In the genomic region with DNA sequence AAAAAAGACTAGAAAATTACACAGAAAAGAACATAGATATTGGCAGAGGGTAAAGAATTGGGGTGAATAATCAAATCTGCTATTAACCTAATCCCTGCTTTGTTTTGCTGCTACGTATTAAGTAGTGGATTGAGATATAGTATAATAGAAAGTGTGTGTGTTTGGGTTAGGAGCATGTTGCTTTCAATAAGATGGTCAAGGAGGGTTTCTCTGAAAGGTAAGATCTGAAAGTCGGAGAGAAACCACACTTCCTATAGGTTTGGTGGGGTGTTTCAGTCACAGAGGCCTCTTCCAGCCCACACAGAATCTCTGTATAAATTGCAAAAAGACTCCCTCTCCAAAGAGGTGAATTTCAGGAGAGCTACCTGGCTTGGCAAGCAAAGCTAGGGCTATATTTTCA, we compare ENCODE assay signal across 17 cellular contexts.
DNase-seq lines count a peak whose midpoint lies in the region; ATAC-seq and TF ChIP-seq lines count a peak whose summit lies in the region.
"Had no signal": no experiment of that assay in that cellular context is flagged by ENCODE, and none has a peak within 500 bp of the region (broad histone marks: within the 10 kb centered on the region; RNA-seq: fewer than 3 reads in every experiment).

No MANE protein-coding gene starts in this region.

- no peaks in the 10 kb centered on the region for H3K27me3 ChIP-seq in spleen (replicated peaks in 1 of 7)
- H3K27me3 ChIP-seq: BLaER1 treated with 17β-estradiol and CSF1 and Interleukin-3, amounts not matched to agents 10 nM and 100 nM had no signal

- no peaks in the 10 kb centered on the region for H3K36me3 ChIP-seq in spleen
- H3K36me3 ChIP-seq: BLaER1 treated with 17β-estradiol and CSF1 and Interleukin-3, amounts not matched to agents 10 nM and 100 nM had no signal

- POLR2A ChIA-PET in activated CD8-positive, alpha-beta T cell treated with anti-CD3 and anti-CD28 coated beads, Interleukin-2, amount 10 ng/mL, durations not matched to agents 7 days and 5 days (lab: Charles Lee), result no interaction called here
- POLR2A ChIA-PET in activated CD8-positive, alpha-beta T cell treated with anti-CD3 and anti-CD28 coated beads for 36 hours (lab: Charles Lee), result no interaction called here

- peaks cover 36% of the 10 kb centered on the region for H3K4me1 Mint-ChIP-seq in activated CD8-positive, alpha-beta T cell treated with anti-CD3 and anti-CD28 coated beads, Interleukin-2, amount 10 ng/mL, durations not matched to agents 7 days and 5 days (ENCODE audit: low read depth)
- peaks cover 43% of the 10 kb centered on the region for H3K4me1 Mint-ChIP-seq in activated CD8-positive, alpha-beta T cell treated with anti-CD3 and anti-CD28 coated beads for 36 hours (ENCODE audit: low read depth)
- H3K4me1 Mint-ChIP-seq in stimulated activated naive CD8-positive, alpha-beta T cell treated with anti-CD3 and anti-CD28 coated beads, Interleukin-15, amount 100 ng/mL, for 72 hours, result peaks cover 43% of the 10 kb centered on the region
- H3K4me1 Mint-ChIP-seq: B cell had no signal

- no peaks in the 10 kb centered on the region for H3K9me3 Mint-ChIP-seq in activated CD8-positive, alpha-beta T cell treated with anti-CD3 and anti-CD28 coated beads, Interleukin-2, amount 10 ng/mL, durations not matched to agents 7 days and 5 days (ENCODE audit: insufficient read depth)
- H3K9me3 Mint-ChIP-seq in activated CD8-positive, alpha-beta T cell treated with anti-CD3 and anti-CD28 coated beads for 36 hours, result no peaks in the 10 kb centered on the region
- H3K9me3 Mint-ChIP-seq in stimulated activated naive CD8-positive, alpha-beta T cell treated with anti-CD3 and anti-CD28 coated beads, Interleukin-15, amount 100 ng/mL, for 72 hours, result no peaks in the 10 kb centered on the region
- H3K9me3 Mint-ChIP-seq: CD4-positive, alpha-beta T cell; CD8-positive, alpha-beta T cell had no signal

- no peak overlapping the region for H3K27ac ChIP-seq in spleen
- H3K27ac ChIP-seq: 22Rv1; A549; BLaER1 treated with 17β-estradiol and CSF1 and Interleukin-3, amounts not matched to agents 10 nM and 100 nM; C4-2B had no signal

- no peak for DNase-seq in activated CD8-positive, alpha-beta T cell treated with anti-CD3 and anti-CD28 coated beads, Interleukin-2, amount 10 ng/mL, durations not matched to agents 7 days and 5 days
- no peak for DNase-seq in activated CD8-positive, alpha-beta T cell treated with anti-CD3 and anti-CD28 coated beads for 36 hours
- no peak for DNase-seq in stimulated activated naive CD8-positive, alpha-beta T cell treated with anti-CD3 and anti-CD28 coated beads, Interleukin-15, amount 100 ng/mL, for 72 hours
- DNase-seq in stimulated activated naive CD8-positive, alpha-beta T cell treated with anti-CD3 and anti-CD28 coated beads, Interleukin-15, Interleukin-2, amounts not matched to agents 100 U/mL and 50 U/mL, for 24 hours, result no peak
- no peak for DNase-seq in spleen
- DNase-seq: AML-193; Caco-2; Calu3; CD4-positive, alpha-beta T cell; CD8-positive, alpha-beta T cell; DMS79 treated with DMSO at 0.1 percent for 48 hours; GF-D8 had no signal

- H3K9me3 ChIP-seq in spleen, result no peaks in the 10 kb centered on the region
- H3K9me3 ChIP-seq: A549; BLaER1 treated with 17β-estradiol and CSF1 and Interleukin-3, amounts not matched to agents 10 nM and 100 nM; Caco-2 had no signal

- H3K4me3 ChIP-seq in spleen, result no peak overlapping the region
- H3K4me3 ChIP-seq: A549; BLaER1 treated with 17β-estradiol and CSF1 and Interleukin-3, amounts not matched to agents 10 nM and 100 nM had no signal

- CTCF ChIA-PET in activated CD8-positive, alpha-beta T cell treated with anti-CD3 and anti-CD28 coated beads, Interleukin-2, amount 10 ng/mL, durations not matched to agents 7 days and 5 days (lab: Charles Lee), result interaction anchor here (1.0 to 5.7 kb wide), 2 partner anchors 12 to 55 kb away, joined by 3 to 31 read pairs; no protein-coding TSS in a partner anchor
- CTCF ChIA-PET in activated CD8-positive, alpha-beta T cell treated with anti-CD3 and anti-CD28 coated beads for 36 hours (lab: Charles Lee), result interaction anchor here (1.3 to 2.5 kb wide), 2 partner anchors 11 to 13 kb away, joined by 4 to 6 read pairs; no protein-coding TSS in a partner anchor

- TF ChIP-seq POLR2A in spleen (IDR thresholded peaks at IDR 0.05), result no peak

- H3K27me3 Mint-ChIP-seq in activated CD8-positive, alpha-beta T cell treated with anti-CD3 and anti-CD28 coated beads, Interleukin-2, amount 10 ng/mL, durations not matched to agents 7 days and 5 days (ENCODE audit: low read depth), result no peaks in the 10 kb centered on the region
- H3K27me3 Mint-ChIP-seq in activated CD8-positive, alpha-beta T cell treated with anti-CD3 and anti-CD28 coated beads for 36 hours, result no peaks in the 10 kb centered on the region
- no peaks in the 10 kb centered on the region for H3K27me3 Mint-ChIP-seq in stimulated activated naive CD8-positive, alpha-beta T cell treated with anti-CD3 and anti-CD28 coated beads, Interleukin-15, amount 100 ng/mL, for 72 hours
- H3K27me3 Mint-ChIP-seq: CD4-positive, alpha-beta T cell had no signal

- TF ChIP-seq CTCF in activated CD8-positive, alpha-beta T cell treated with anti-CD3 and anti-CD28 coated beads for 36 hours (IDR thresholded peaks at IDR 0.05), result no peak
- TF ChIP-seq CTCF in spleen (IDR thresholded peaks at IDR 0.05 in 8 of 11, conservative IDR thresholded peaks at IDR 0.05 in 3 of 11), result no peak

- WGBS in spleen, 5 donors, result 42 to 85% (median 63%) methylated on average over 2 of the region's 2 CpGs

- peaks cover 2% of the 10 kb centered on the region for H3K36me3 Mint-ChIP-seq in activated CD8-positive, alpha-beta T cell treated with anti-CD3 and anti-CD28 coated beads, Interleukin-2, amount 10 ng/mL, durations not matched to agents 7 days and 5 days (ENCODE audit: low read depth)
- no peaks in the 10 kb centered on the region for H3K36me3 Mint-ChIP-seq in activated CD8-positive, alpha-beta T cell treated with anti-CD3 and anti-CD28 coated beads for 36 hours (ENCODE audit: low read depth)
- H3K36me3 Mint-ChIP-seq: CD8-positive, alpha-beta T cell had no signal

- peak overlapping the region; percentile 19 for H3K4me3 Mint-ChIP-seq in activated CD8-positive, alpha-beta T cell treated with anti-CD3 and anti-CD28 coated beads, Interleukin-2, amount 10 ng/mL, durations not matched to agents 7 days and 5 days
- H3K4me3 Mint-ChIP-seq in activated CD8-positive, alpha-beta T cell treated with anti-CD3 and anti-CD28 coated beads for 36 hours, result no peak overlapping the region
- H3K4me3 Mint-ChIP-seq in stimulated activated naive CD8-positive, alpha-beta T cell treated with anti-CD3 and anti-CD28 coated beads, Interleukin-15, amount 100 ng/mL, for 72 hours, result peak overlapping the region; percentile 6 to 16
- H3K4me3 Mint-ChIP-seq: B cell; CD4-positive, alpha-beta T cell; CD8-positive, alpha-beta T cell had no signal

- no peak overlapping the region for H3K27ac Mint-ChIP-seq in activated CD8-positive, alpha-beta T cell treated with anti-CD3 and anti-CD28 coated beads, Interleukin-2, amount 10 ng/mL, durations not matched to agents 7 days and 5 days
- H3K27ac Mint-ChIP-seq in activated CD8-positive, alpha-beta T cell treated with anti-CD3 and anti-CD28 coated beads for 36 hours, result no peak overlapping the region
- H3K27ac Mint-ChIP-seq in stimulated activated naive CD8-positive, alpha-beta T cell treated with anti-CD3 and anti-CD28 coated beads, Interleukin-15, amount 100 ng/mL, for 72 hours, result no peak overlapping the region
- H3K27ac Mint-ChIP-seq: B cell; CD4-positive, alpha-beta T cell; CD8-positive, alpha-beta T cell had no signal

- peak; percentile 51 for ATAC-seq in activated CD8-positive, alpha-beta T cell treated with anti-CD3 and anti-CD28 coated beads, Interleukin-2, amount 10 ng/mL, durations not matched to agents 7 days and 5 days
- ATAC-seq in activated CD8-positive, alpha-beta T cell treated with anti-CD3 and anti-CD28 coated beads for 36 hours, result no peak
- peak; percentile 69 for ATAC-seq in stimulated activated naive CD8-positive, alpha-beta T cell treated with anti-CD3 and anti-CD28 coated beads, Interleukin-15, amount 100 ng/mL, for 72 hours
- ATAC-seq in stimulated activated naive CD8-positive, alpha-beta T cell treated with anti-CD3 and anti-CD28 coated beads, Interleukin-15, Interleukin-2, amounts not matched to agents 100 U/mL and 50 U/mL, for 24 hours, result no peak
- ATAC-seq: A549; CD8-positive, alpha-beta T cell had no signal

- H3K4me1 ChIP-seq in spleen, result no peaks in the 10 kb centered on the region
- H3K4me1 ChIP-seq: A549; BLaER1 treated with 17β-estradiol and CSF1 and Interleukin-3, amounts not matched to agents 10 nM and 100 nM; Caco-2 had no signal

- intact Hi-C loops in activated CD8-positive, alpha-beta T cell treated with anti-CD3 and anti-CD28 coated beads for 36 hours (cut with micrococcal nuclease), result no loop called here
- intact Hi-C loops in spleen (cut with DNase I; ENCODE audit: low total_unique reads), result no loop called here

Comparison
In these comparisons a context has a peak if more than half of its experiments do, and no peak if none do; other contexts are left out.
1. ATAC-seq: peak in activated CD8-positive, alpha-beta T cell treated with anti-CD3 and anti-CD28 coated beads, Interleukin-2, amount 10 ng/mL, durations not matched to agents 7 days and 5 days (single experiment) and stimulated activated naive CD8-positive, alpha-beta T cell treated with anti-CD3 and anti-CD28 coated beads, Interleukin-15, amount 100 ng/mL, for 72 hours (single experiment); none in activated CD8-positive, alpha-beta T cell treated with anti-CD3 and anti-CD28 coated beads for 36 hours (single experiment) and stimulated activated naive CD8-positive, alpha-beta T cell treated with anti-CD3 and anti-CD28 coated beads, Interleukin-15, Interleukin-2, amounts not matched to agents 100 U/mL and 50 U/mL, for 24 hours (single experiment).